Comparison of ENCODE assay signal across 11 cellular contexts in the genomic region with DNA sequence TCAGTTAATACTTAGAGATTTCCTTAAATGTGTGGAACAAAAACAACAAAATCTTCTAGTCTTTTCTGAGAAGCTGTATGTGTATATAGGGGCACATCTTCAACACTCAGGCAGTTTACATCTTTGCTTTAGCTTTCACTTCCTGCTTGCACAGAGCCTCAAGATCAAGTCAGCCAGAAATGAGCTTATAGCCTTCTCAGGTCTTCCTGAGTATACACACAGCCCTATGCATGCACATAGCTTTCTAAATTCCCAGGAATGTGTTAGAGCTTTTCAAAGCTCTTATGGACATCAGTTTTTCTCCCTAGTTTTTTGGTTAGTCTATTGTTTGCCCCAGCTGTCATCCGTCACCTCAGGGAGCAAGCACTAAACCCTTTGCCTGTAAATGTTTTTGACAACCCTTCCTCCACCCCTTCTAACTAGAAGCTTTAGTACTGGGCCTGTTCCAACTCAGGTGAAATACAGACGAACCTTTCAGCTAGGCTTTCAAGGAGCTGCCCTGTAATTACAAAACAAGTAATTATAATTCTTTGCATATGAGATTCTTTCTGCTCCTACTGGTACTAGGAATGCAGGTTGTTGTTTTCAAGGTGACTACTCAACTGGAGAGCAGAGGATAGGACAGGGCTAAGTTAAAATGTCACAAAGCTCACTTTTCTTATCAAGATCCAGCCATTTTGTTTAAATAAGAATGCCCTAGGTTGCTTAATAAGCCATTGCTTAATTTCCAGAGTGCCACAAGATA. TPM values are rescaled to one million over a fixed set of nuclear protein-coding genes. Genes with fewer than 3 reads are reported as not detected.
DNase-seq lines count a peak whose midpoint lies in the region; ATAC-seq and TF ChIP-seq lines count a peak whose summit lies in the region.
"Had no signal": no experiment of that assay in that cellular context is flagged by ENCODE, and none has a peak within 500 bp of the region (broad histone marks: within the 10 kb centered on the region; RNA-seq: fewer than 3 reads in every experiment).

No MANE protein-coding gene starts in this region.

- peak overlapping the region; percentile 9 for H2AFZ ChIP-seq in GM23338

- H3K4me3 Mint-ChIP-seq in GM23338: no peak overlapping the region
- H3K4me3 Mint-ChIP-seq in naive thymus-derived CD8-positive, alpha-beta T cell: peak overlapping the region; percentile 3 to 71 (median 42)
- no peak overlapping the region for H3K4me3 Mint-ChIP-seq in activated T-helper 17 cell treated with anti-CD3 and anti-CD28 coated beads, Interleukin-2, amount 50 U/mL, for 72 hours
- H3K4me3 Mint-ChIP-seq: dendritic cell treated with granulocyte-macrophage colony-stimulating factor and Interleukin-4, amounts not matched to agents 40 ng/mL and 50 ng/mL, for 4 days had no signal

- peak overlapping the region; percentile 17 for H3K4me2 ChIP-seq in GM23338

- H3K9me3 Mint-ChIP-seq in GM23338: no peaks in the 10 kb centered on the region; the same call in 2 of the 3 replicates
- peaks cover 0 to 20% (median 16%) of the 10 kb centered on the region in 9 donors for H3K9me3 Mint-ChIP-seq in naive thymus-derived CD8-positive, alpha-beta T cell
- peaks cover 10% of the 10 kb centered on the region for H3K9me3 Mint-ChIP-seq in activated T-helper 17 cell treated with anti-CD3 and anti-CD28 coated beads, Interleukin-2, amount 50 U/mL, for 72 hours

- ATAC-seq in GM23338: peak; percentile 61
- peak; percentile 90 to 97 for ATAC-seq in naive thymus-derived CD8-positive, alpha-beta T cell
- no peak for ATAC-seq in activated T-helper 17 cell treated with anti-CD3 and anti-CD28 coated beads, Interleukin-2, amount 50 U/mL, for 72 hours (replicated peaks)

- H3K4me1 Mint-ChIP-seq in GM23338: peaks cover 20% of the 10 kb centered on the region
- peaks cover 11 to 26% (median 23%) of the 10 kb centered on the region in 4 donors for H3K4me1 Mint-ChIP-seq in naive thymus-derived CD8-positive, alpha-beta T cell
- no peaks in the 10 kb centered on the region for H3K4me1 Mint-ChIP-seq in activated T-helper 17 cell treated with anti-CD3 and anti-CD28 coated beads, Interleukin-2, amount 50 U/mL, for 72 hours

- TF ChIP-seq POLR2A in uterus (IDR thresholded peaks at IDR 0.05): no peak

- H3F3A ChIP-seq in GM23338 (replicated peaks; ENCODE audit: low read depth): no peaks in the 10 kb centered on the region

- peak overlapping the region; percentile 35; the same call in 1 of the 2 replicates for H3K27ac Mint-ChIP-seq in GM23338
- H3K27ac Mint-ChIP-seq in naive thymus-derived CD8-positive, alpha-beta T cell: peak overlapping the region; percentile 74 to 94 (median 91)
- H3K27ac Mint-ChIP-seq in activated T-helper 17 cell treated with anti-CD3 and anti-CD28 coated beads, Interleukin-2, amount 50 U/mL, for 72 hours: no peak overlapping the region
- H3K27ac Mint-ChIP-seq: dendritic cell treated with granulocyte-macrophage colony-stimulating factor and Interleukin-4, amounts not matched to agents 40 ng/mL and 50 ng/mL, for 4 days had no signal

- no peaks in the 10 kb centered on the region for H3K27me3 Mint-ChIP-seq in GM23338 (ENCODE audit: insufficient read depth, low read depth, poor library complexity)
- H3K27me3 Mint-ChIP-seq in naive thymus-derived CD8-positive, alpha-beta T cell: no peaks in the 10 kb centered on the region
- peaks cover 28% of the 10 kb centered on the region for H3K27me3 Mint-ChIP-seq in activated T-helper 17 cell treated with anti-CD3 and anti-CD28 coated beads, Interleukin-2, amount 50 U/mL, for 72 hours
- H3K27me3 Mint-ChIP-seq: dendritic cell treated with granulocyte-macrophage colony-stimulating factor and Interleukin-4, amounts not matched to agents 40 ng/mL and 50 ng/mL, for 4 days had no signal

- H3K27ac ChIP-seq in GM23338 (ENCODE audit: low read depth): 0 out of 2 replicates have a peak overlapping the region, but pooled peaks have one; percentile 15
- no peak overlapping the region for H3K27ac ChIP-seq in uterus
- H3K27ac ChIP-seq: 22Rv1, SK-N-MC had no signal

- peaks cover 0 to 3% of the 10 kb centered on the region in 2 donors for H3K9me3 ChIP-seq in uterus

- H3K27me3 ChIP-seq in GM23338 (ENCODE audit: insufficient read depth) (no peaks in the 10 kb centered on the region), uterus (no peaks in the 10 kb centered on the region)

- peaks cover 10% of the 10 kb centered on the region; the same call in 1 of the 2 replicates for H3K4me1 ChIP-seq in GM23338 (ENCODE audit: insufficient read depth)
- no peaks in the 10 kb centered on the region for H3K4me1 ChIP-seq in uterus

- H3K36me3 Mint-ChIP-seq in GM23338 (ENCODE audit: low read depth): no peaks in the 10 kb centered on the region
- H3K36me3 Mint-ChIP-seq in naive thymus-derived CD8-positive, alpha-beta T cell: peaks cover 0 to 21% (median 12%) of the 10 kb centered on the region in 3 donors
- no peaks in the 10 kb centered on the region for H3K36me3 Mint-ChIP-seq in activated T-helper 17 cell treated with anti-CD3 and anti-CD28 coated beads, Interleukin-2, amount 50 U/mL, for 72 hours (ENCODE audit: low read depth)

- no peaks in the 10 kb centered on the region for H3K9me2 ChIP-seq in GM23338 (ENCODE audit: insufficient read depth)

- intact Hi-C loops in uterus (cut with DNase I; ENCODE audit: low total_unique reads): no loop called here

- TF ChIP-seq CTCF in GM23338 (conservative IDR thresholded peaks at IDR 0.05; ENCODE audit: low read depth in 2 of 2): no peak
- TF ChIP-seq CTCF in uterus (IDR thresholded peaks at IDR 0.05): no peak

- DNase-seq in NCI-H1105 treated with DMSO at 0.1 percent for 48 hours (lab: John Stamatoyannopoulos, UW) (peak; percentile 13), NCI-H1105 (lab: John Stamatoyannopoulos, UW) (no peak), GM23338 (ENCODE audit: low spot score) (peak; percentile 11), NCI-H69 (lab: John Stamatoyannopoulos, UW) (peak; percentile 96), NCI-H1092 (lab: John Stamatoyannopoulos, UW) (no peak), uterus (no peak)
- DNase-seq in naive thymus-derived CD8-positive, alpha-beta T cell: peak in 3 of 10 donors; percentile 23 to 53 (median 45)

- no peaks in the 10 kb centered on the region for H3K79me2 ChIP-seq in GM23338 (replicated peaks; ENCODE audit: insufficient read depth)

- POLR2A ChIA-PET in naive thymus-derived CD8-positive, alpha-beta T cell (lab: Charles Lee): interaction anchor here (0.8 to 5.3 kb wide), 8 partner anchors 9 to 312 kb away, joined by 3 to 45 read pairs (median 4); a partner anchor contains a TSS

- H3K4me3 ChIP-seq in GM23338 (no peak overlapping the region), uterus (no peak overlapping the region)
- H3K4me3 ChIP-seq: SK-N-MC had no signal

- no peaks in the 10 kb centered on the region for H4K20me1 ChIP-seq in GM23338 (replicated peaks; ENCODE audit: insufficient read depth)

- no peaks in the 10 kb centered on the region for H3K36me3 ChIP-seq in GM23338 (ENCODE audit: insufficient read depth)
- no peaks in the 10 kb centered on the region for H3K36me3 ChIP-seq in uterus

TF ChIP-seq in GM23338, 12 proteins besides CTCF, POLR2A, EP300 and RAD21:
- TF ChIP-seq JUNB (IDR thresholded peaks at IDR 0.05; ENCODE audit: unreplicated experiment) (no peak), STAT1 (IDR thresholded peaks at IDR 0.05; ENCODE audit: unreplicated experiment) (no peak), CREB1 (CRISPR knock-in tag; IDR thresholded peaks at IDR 0.05; ENCODE audit: low read depth) (no peak), EZH2phosphoT487 (IDR thresholded peaks at IDR 0.05; ENCODE audit: unreplicated experiment) (no peak)
- TF ChIP-seq, protein P1, sequence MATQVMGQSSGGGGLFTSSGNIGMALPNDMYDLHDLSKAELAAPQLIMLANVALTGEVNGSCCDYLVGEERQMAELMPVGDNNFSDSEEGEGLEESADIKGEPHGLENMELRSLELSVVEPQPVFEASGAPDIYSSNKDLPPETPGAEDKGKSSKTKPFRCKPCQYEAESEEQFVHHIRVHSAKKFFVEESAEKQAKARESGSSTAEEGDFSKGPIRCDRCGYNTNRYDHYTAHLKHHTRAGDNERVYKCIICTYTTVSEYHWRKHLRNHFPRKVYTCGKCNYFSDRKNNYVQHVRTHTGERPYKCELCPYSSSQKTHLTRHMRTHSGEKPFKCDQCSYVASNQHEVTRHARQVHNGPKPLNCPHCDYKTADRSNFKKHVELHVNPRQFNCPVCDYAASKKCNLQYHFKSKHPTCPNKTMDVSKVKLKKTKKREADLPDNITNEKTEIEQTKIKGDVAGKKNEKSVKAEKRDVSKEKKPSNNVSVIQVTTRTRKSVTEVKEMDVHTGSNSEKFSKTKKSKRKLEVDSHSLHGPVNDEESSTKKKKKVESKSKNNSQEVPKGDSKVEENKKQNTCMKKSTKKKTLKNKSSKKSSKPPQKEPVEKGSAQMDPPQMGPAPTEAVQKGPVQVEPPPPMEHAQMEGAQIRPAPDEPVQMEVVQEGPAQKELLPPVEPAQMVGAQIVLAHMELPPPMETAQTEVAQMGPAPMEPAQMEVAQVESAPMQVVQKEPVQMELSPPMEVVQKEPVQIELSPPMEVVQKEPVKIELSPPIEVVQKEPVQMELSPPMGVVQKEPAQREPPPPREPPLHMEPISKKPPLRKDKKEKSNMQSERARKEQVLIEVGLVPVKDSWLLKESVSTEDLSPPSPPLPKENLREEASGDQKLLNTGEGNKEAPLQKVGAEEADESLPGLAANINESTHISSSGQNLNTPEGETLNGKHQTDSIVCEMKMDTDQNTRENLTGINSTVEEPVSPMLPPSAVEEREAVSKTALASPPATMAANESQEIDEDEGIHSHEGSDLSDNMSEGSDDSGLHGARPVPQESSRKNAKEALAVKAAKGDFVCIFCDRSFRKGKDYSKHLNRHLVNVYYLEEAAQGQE (IDR thresholded peaks at IDR 0.05; ENCODE audit: unreplicated experiment): no peak

RNA-seq across cellular contexts. Expression of a gene that starts 22.6 kb away (rescaled TPM):
- 10.9 and 11.3 TPM in 2 replicates for total RNA-seq in GM23338 (2014; rRNA removed; shearing (Covaris generic))
- 3.6 and 4.3 TPM in 2 replicates for polyA plus RNA-seq in GM23338 (2016; fragmentation: Nextera tagmentation; extraction: Ambion mirVana)
- 10 to 100 TPM; 40.4 to 40.8 TPM for total RNA-seq in naive thymus-derived CD8-positive, alpha-beta T cell
- 1 to 10 TPM; 3.4 to 9.8 (median 4.6) TPM for polyA plus RNA-seq in naive thymus-derived CD8-positive, alpha-beta T cell
- total RNA-seq in activated T-helper 17 cell treated with anti-CD3 and anti-CD28 coated beads, Interleukin-2, amount 50 U/mL, for 72 hours: 10 to 100 TPM in 1 of 2 donors, 1 to 10 TPM in 1; 9.9 to 10.6 TPM
- total RNA-seq in uterus: 10 to 100 TPM; 11.8 to 34.2 (median 19.1) TPM

Comparison
In these comparisons a context has a peak if more than half of its experiments do, and no peak if none do; other contexts are left out.
1. DNase-seq: peak in NCI-H1105 treated with DMSO at 0.1 percent for 48 hours (single experiment), GM23338 (single experiment) and NCI-H69 (single experiment); none in NCI-H1105 (single experiment), NCI-H1092 (single experiment) and uterus (0 of 2).
2. H3K4me3 Mint-ChIP-seq: peak in naive thymus-derived CD8-positive, alpha-beta T cell (10 of 10); none in GM23338 (single experiment) and activated T-helper 17 cell treated with anti-CD3 and anti-CD28 coated beads, Interleukin-2, amount 50 U/mL, for 72 hours (single experiment).